Comparison of ENCODE assay signal across 18 cellular contexts in genomic region chr14:75520852-75521251, GRCh38. TPM values are rescaled to one million over a fixed set of nuclear protein-coding genes. Genes with fewer than 3 reads are reported as not detected.
A peak's percentile ranks its signal among the peaks of the same experiment; 100 is the strongest.
DNase-seq lines count a peak whose midpoint lies in the region; ATAC-seq lines count a peak whose summit lies in the region.
"Had no signal": no experiment of that assay in that cellular context is flagged by ENCODE, and none has a peak within 500 bp of the region (broad histone marks: within the 10 kb centered on the region; RNA-seq: fewer than 3 reads in every experiment).

No MANE protein-coding gene starts in this region.

- H3K4me3 ChIP-seq in BLaER1 treated with 17β-estradiol and CSF1 and Interleukin-3, amounts not matched to agents 10 nM and 100 nM = no peak overlapping the region
- H3K4me3 ChIP-seq in CD8-positive, alpha-beta memory T cell (ENCODE audit: low read length) = peak overlapping the region; percentile 11
- H3K4me3 ChIP-seq: GM23338, lung had no signal

- peaks cover 57 to 70% (median 61%) of the 10 kb centered on the region in 10 experiments for H3K4me1 ChIP-seq in BLaER1 treated with 17β-estradiol and CSF1 and Interleukin-3, amounts not matched to agents 10 nM and 100 nM
- H3K4me1 ChIP-seq in CD8-positive, alpha-beta memory T cell (ENCODE audit: insufficient read depth, low read length) = peaks cover 53% of the 10 kb centered on the region

- H3K9me3 ChIP-seq in BLaER1 treated with 17β-estradiol and CSF1 and Interleukin-3, amounts not matched to agents 10 nM and 100 nM (replicated peaks in 1 of 11) = no peaks in the 10 kb centered on the region
- no peaks in the 10 kb centered on the region for H3K9me3 ChIP-seq in CD8-positive, alpha-beta memory T cell (ENCODE audit: low read length)

- H3K27me3 ChIP-seq in BLaER1 treated with 17β-estradiol and CSF1 and Interleukin-3, amounts not matched to agents 10 nM and 100 nM = no peaks in the 10 kb centered on the region; a peak in 1 of 22 replicates
- H3K27me3 ChIP-seq in CD8-positive, alpha-beta memory T cell (ENCODE audit: insufficient read depth, low read length, poor library complexity, severe bottlenecking) = no peaks in the 10 kb centered on the region

- H3K9ac ChIP-seq in BLaER1 treated with 17β-estradiol and CSF1 and Interleukin-3, amounts not matched to agents 10 nM and 100 nM = no peak overlapping the region

- peak overlapping the region; percentile 89 to 100 (median 95); a peak in 21 of 22 replicates for H3K4me2 ChIP-seq in BLaER1 treated with 17β-estradiol and CSF1 and Interleukin-3, amounts not matched to agents 10 nM and 100 nM
- H3K4me2 ChIP-seq: GM23338 had no signal

- no peak for DNase-seq in CD8-positive, alpha-beta memory T cell
- DNase-seq in activated T-helper 1 cell treated with anti-CD3 and anti-CD28 coated beads, Interleukin-12 subunit alpha, Interleukin-12 subunit beta, Interleukin-2, Interleukin-4 antibody, amounts not matched to agents 30 ng/mL and 10 ng/mL and 1 ng/mL, durations not matched to agents 14 hours and 24 hours and 36 hours (ENCODE audit: low spot score) = no peak
- no peak for DNase-seq in naive thymus-derived CD8-positive, alpha-beta T cell
- no peak for DNase-seq in NCI-H1092 (lab: John Stamatoyannopoulos, UW)
- no peak for DNase-seq in SK-N-DZ (ENCODE audit: low spot score)
- DNase-seq: aorta; NCI-H187 treated with DMSO at 0.1 percent for 48 hours; NCI-H524; stimulated activated CD4-positive, alpha-beta T cell treated with anti-CD3 and anti-CD28 coated beads, Interleukin-1b, Interleukin-23, amount 100 ng/mL, for 48 hours; WERI-Rb-1 had no signal

- peaks cover 59 to 81% (median 77%) of the 10 kb centered on the region in 3 donors for H3K4me1 Mint-ChIP-seq in CD8-positive, alpha-beta memory T cell
- peaks cover 65% of the 10 kb centered on the region for H3K4me1 Mint-ChIP-seq in activated T-helper 1 cell treated with anti-CD3 and anti-CD28 coated beads, Interleukin-12 subunit alpha, Interleukin-12 subunit beta, Interleukin-2, Interleukin-4 antibody, amounts not matched to agents 30 ng/mL and 10 ng/mL and 1 ng/mL, durations not matched to agents 14 hours and 24 hours and 36 hours (ENCODE audit: low read depth)
- peaks cover 35 to 74% (median 57%) of the 10 kb centered on the region in 4 donors for H3K4me1 Mint-ChIP-seq in naive thymus-derived CD8-positive, alpha-beta T cell
- H3K4me1 Mint-ChIP-seq: neural crest cell had no signal

- H3K27me3 Mint-ChIP-seq in CD8-positive, alpha-beta memory T cell = no peaks in the 10 kb centered on the region
- no peaks in the 10 kb centered on the region for H3K27me3 Mint-ChIP-seq in activated T-helper 1 cell treated with anti-CD3 and anti-CD28 coated beads, Interleukin-12 subunit alpha, Interleukin-12 subunit beta, Interleukin-2, Interleukin-4 antibody, amounts not matched to agents 30 ng/mL and 10 ng/mL and 1 ng/mL, durations not matched to agents 14 hours and 24 hours and 36 hours (ENCODE audit: insufficient read depth)
- no peaks in the 10 kb centered on the region for H3K27me3 Mint-ChIP-seq in naive thymus-derived CD8-positive, alpha-beta T cell

- H3K27ac ChIP-seq in BLaER1 treated with 17β-estradiol and CSF1 and Interleukin-3, amounts not matched to agents 10 nM and 100 nM = peak overlapping the region in 3 of 11 experiments; percentile 19 to 89 (median 73); a peak in 2 of 22 replicates
- no peak overlapping the region for H3K27ac ChIP-seq in CD8-positive, alpha-beta memory T cell (ENCODE audit: low read depth, low read length)
- H3K27ac ChIP-seq: WERI-Rb-1 had no signal

- no peaks in the 10 kb centered on the region for H3K9me3 Mint-ChIP-seq in CD8-positive, alpha-beta memory T cell
- H3K9me3 Mint-ChIP-seq in activated T-helper 1 cell treated with anti-CD3 and anti-CD28 coated beads, Interleukin-12 subunit alpha, Interleukin-12 subunit beta, Interleukin-2, Interleukin-4 antibody, amounts not matched to agents 30 ng/mL and 10 ng/mL and 1 ng/mL, durations not matched to agents 14 hours and 24 hours and 36 hours = no peaks in the 10 kb centered on the region
- H3K9me3 Mint-ChIP-seq in naive thymus-derived CD8-positive, alpha-beta T cell = no peaks in the 10 kb centered on the region
- H3K9me3 Mint-ChIP-seq: GM23338, neural crest cell had no signal

- peaks cover 0 to 19% (median 5%) of the 10 kb centered on the region in 3 donors for H3K36me3 Mint-ChIP-seq in CD8-positive, alpha-beta memory T cell
- peaks cover 36% of the 10 kb centered on the region for H3K36me3 Mint-ChIP-seq in activated T-helper 1 cell treated with anti-CD3 and anti-CD28 coated beads, Interleukin-12 subunit alpha, Interleukin-12 subunit beta, Interleukin-2, Interleukin-4 antibody, amounts not matched to agents 30 ng/mL and 10 ng/mL and 1 ng/mL, durations not matched to agents 14 hours and 24 hours and 36 hours (ENCODE audit: low read depth)
- peaks cover 0 to 17% (median 7%) of the 10 kb centered on the region in 3 donors for H3K36me3 Mint-ChIP-seq in naive thymus-derived CD8-positive, alpha-beta T cell

- peaks cover 0 to 19% (median 0%) of the 10 kb centered on the region in 11 experiments; a peak in 3 of 22 replicates for H4K20me1 ChIP-seq in BLaER1 treated with 17β-estradiol and CSF1 and Interleukin-3, amounts not matched to agents 10 nM and 100 nM

- ATAC-seq in naive thymus-derived CD8-positive, alpha-beta T cell = no peak
- no peak for ATAC-seq in GM21367 (IDR thresholded peaks at IDR 0.05; ENCODE audit: unreplicated experiment)
- ATAC-seq: GM23338 had no signal

- POLR2A ChIA-PET in CD8-positive, alpha-beta memory T cell (lab: Charles Lee) = interaction anchor here (0.9 to 3.2 kb wide), 2 partner anchors 12 to 19 kb away, joined by 3 to 13 read pairs; no protein-coding TSS in a partner anchor
- POLR2A ChIA-PET in naive thymus-derived CD8-positive, alpha-beta T cell (lab: Charles Lee) = interaction anchor here (0.7 to 1.3 kb wide), 2 partner anchors 21 to 395 kb away, joined by 3 to 4 read pairs; no protein-coding TSS in a partner anchor

- H3K4me3 Mint-ChIP-seq in CD8-positive, alpha-beta memory T cell = peak overlapping the region in 5 of 7 donors; percentile 23 to 100 (median 96)
- H3K4me3 Mint-ChIP-seq in activated T-helper 1 cell treated with anti-CD3 and anti-CD28 coated beads, Interleukin-12 subunit alpha, Interleukin-12 subunit beta, Interleukin-2, Interleukin-4 antibody, amounts not matched to agents 30 ng/mL and 10 ng/mL and 1 ng/mL, durations not matched to agents 14 hours and 24 hours and 36 hours = peak overlapping the region; percentile 96
- H3K4me3 Mint-ChIP-seq in naive thymus-derived CD8-positive, alpha-beta T cell = peak overlapping the region in 3 of 10 donors; percentile 3 to 31 (median 22)
- H3K4me3 Mint-ChIP-seq: CD14-positive monocyte, GM23338, neural crest cell had no signal

- H3K36me3 ChIP-seq in BLaER1 treated with 17β-estradiol and CSF1 and Interleukin-3, amounts not matched to agents 10 nM and 100 nM = peaks cover 0 to 17% (median 5%) of the 10 kb centered on the region in 11 experiments; a peak in 13 of 22 replicates
- H3K36me3 ChIP-seq in CD8-positive, alpha-beta memory T cell (ENCODE audit: insufficient read depth, low read length) = no peaks in the 10 kb centered on the region
- H3K36me3 ChIP-seq: WERI-Rb-1 had no signal

- CTCF ChIA-PET in CD8-positive, alpha-beta memory T cell (lab: Charles Lee) = interaction anchor here (1.0 to 2.1 kb wide), 5 partner anchors 8 to 57 kb away, joined by 4 to 8 read pairs (median 5); no protein-coding TSS in a partner anchor

- intact Hi-C loops in activated T-helper 1 cell treated with anti-CD3 and anti-CD28 coated beads, Interleukin-12 subunit alpha, Interleukin-12 subunit beta, Interleukin-2, Interleukin-4 antibody, amounts not matched to agents 30 ng/mL and 10 ng/mL and 1 ng/mL, durations not matched to agents 14 hours and 24 hours and 36 hours (cut with micrococcal nuclease) = no loop called here

- peak overlapping the region; percentile 93 to 99 (median 97) for H3K27ac Mint-ChIP-seq in CD8-positive, alpha-beta memory T cell
- H3K27ac Mint-ChIP-seq in activated T-helper 1 cell treated with anti-CD3 and anti-CD28 coated beads, Interleukin-12 subunit alpha, Interleukin-12 subunit beta, Interleukin-2, Interleukin-4 antibody, amounts not matched to agents 30 ng/mL and 10 ng/mL and 1 ng/mL, durations not matched to agents 14 hours and 24 hours and 36 hours = peak overlapping the region; percentile 95
- peak overlapping the region; percentile 71 to 99 (median 94) for H3K27ac Mint-ChIP-seq in naive thymus-derived CD8-positive, alpha-beta T cell
- H3K27ac Mint-ChIP-seq: GM23338 had no signal

RNA-seq across cellular contexts. Expression of gene BATF, which starts 1.4 kb away (rescaled TPM):
- 100 to 1,000 TPM; 165 to 172 TPM for total RNA-seq in CD8-positive, alpha-beta memory T cell
- polyA plus RNA-seq in CD8-positive, alpha-beta memory T cell = 60.4 TPM
- 213 and 214 TPM in 2 replicates for total RNA-seq in activated T-helper 1 cell treated with anti-CD3 and anti-CD28 coated beads, Interleukin-12 subunit alpha, Interleukin-12 subunit beta, Interleukin-2, Interleukin-4 antibody, amounts not matched to agents 30 ng/mL and 10 ng/mL and 1 ng/mL, durations not matched to agents 14 hours and 24 hours and 36 hours
- 1 to 10 TPM; 5.5 to 5.7 TPM for total RNA-seq in naive thymus-derived CD8-positive, alpha-beta T cell
- polyA plus RNA-seq in naive thymus-derived CD8-positive, alpha-beta T cell = 10 to 100 TPM; 22.7 to 32.2 (median 26.1) TPM
- polyA plus RNA-seq in SK-N-DZ (2014; cell fraction: cytosol; rRNA removed) = not detected in 2 replicates
- polyA plus RNA-seq in SK-N-DZ (2014; cell fraction: nucleus; rRNA removed) = not detected in 2 replicates
- total RNA-seq: epithelial cell of proximal tubule, GM23338, neural crest cell had no signal
- polyA plus RNA-seq: GM23338 had no signal

RNA-seq across cellular contexts. Expression of gene FLVCR2, which starts 57.6 kb away (rescaled TPM):
- 1 to 10 TPM; 2.6 TPM for total RNA-seq in CD8-positive, alpha-beta memory T cell
- polyA plus RNA-seq in CD8-positive, alpha-beta memory T cell = 0.60 TPM
- total RNA-seq in activated T-helper 1 cell treated with anti-CD3 and anti-CD28 coated beads, Interleukin-12 subunit alpha, Interleukin-12 subunit beta, Interleukin-2, Interleukin-4 antibody, amounts not matched to agents 30 ng/mL and 10 ng/mL and 1 ng/mL, durations not matched to agents 14 hours and 24 hours and 36 hours = 2.5 and 2.9 TPM in 2 replicates
- total RNA-seq in naive thymus-derived CD8-positive, alpha-beta T cell = 1 to 10 TPM; 2.1 to 3.8 TPM
- 1 to 10 TPM in 1 of 3 donors, under 1 TPM in 1, not detected in 1; 0.80 to 1.4 TPM for polyA plus RNA-seq in naive thymus-derived CD8-positive, alpha-beta T cell
- polyA plus RNA-seq in SK-N-DZ (2014; cell fraction: cytosol; rRNA removed) = not detected in 2 replicates
- polyA plus RNA-seq in SK-N-DZ (2014; cell fraction: nucleus; rRNA removed) = not detected in 2 replicates
- total RNA-seq: OCI-LY7 had no signal

Comparison
In these comparisons a context has a peak if more than half of its experiments do, and no peak if none do; other contexts are left out.
1. RNA of gene BATF, which starts 1.4 kb away (total RNA-seq): 213 to 214 TPM in activated T-helper 1 cell treated with anti-CD3 and anti-CD28 coated beads, Interleukin-12 subunit alpha, Interleukin-12 subunit beta, Interleukin-2, Interleukin-4 antibody, amounts not matched to agents 30 ng/mL and 10 ng/mL and 1 ng/mL, durations not matched to agents 14 hours and 24 hours and 36 hours and 165 to 172 TPM in CD8-positive, alpha-beta memory T cell; 5.5 to 5.7 TPM in naive thymus-derived CD8-positive, alpha-beta T cell; every median in the first group is over 10 times any median in the second.
2. Peak in every context shown above with its lines, with median percentiles within 50 percentile points of each other: H3K27ac Mint-ChIP-seq.